Comparison of ENCODE assay signal across 17 cellular contexts in genomic region chr12:113413488-113413939, GRCh38. TPM values are rescaled to one million over a fixed set of nuclear protein-coding genes. Genes with fewer than 3 reads are reported as not detected.
DNase-seq lines count a peak whose midpoint lies in the region; ATAC-seq and TF ChIP-seq lines count a peak whose summit lies in the region.
"Had no signal": no experiment of that assay in that cellular context is flagged by ENCODE, and none has a peak within 500 bp of the region (broad histone marks: within the 10 kb centered on the region; RNA-seq: fewer than 3 reads in every experiment).

No MANE protein-coding gene starts in this region.

- no TSS peak for BruUV-seq in A673 (replicated peaks; lab: Mats Ljungman, UMichigan)

- no peaks in the 10 kb centered on the region for H3K9me3 ChIP-seq in A673 (ENCODE audit: low read depth, low read length, poor library complexity, severe bottlenecking)
- no peaks in the 10 kb centered on the region for H3K9me3 ChIP-seq in right cardiac atrium (ENCODE audit: control insufficient read depth, low read length)
- H3K9me3 ChIP-seq: esophagus squamous epithelium had no signal

- POLR2A ChIA-PET in A673 (lab: Charles Lee; ENCODE audit: low non-redundant PET) = no interaction called here

- H3K36me3 ChIP-seq in A673 (ENCODE audit: insufficient read depth, low read length, poor library complexity, severe bottlenecking) = no peaks in the 10 kb centered on the region
- H3K36me3 ChIP-seq: esophagus squamous epithelium had no signal

- TF ChIP-seq CTCF in A673 (conservative IDR thresholded peaks at IDR 0.05; ENCODE audit: low read depth, low read length) = no peak

- H3K27me3 ChIP-seq in A673 (replicated peaks; ENCODE audit: insufficient read depth, low read depth, low read length, poor library complexity) (no peaks in the 10 kb centered on the region), right cardiac atrium (ENCODE audit: control insufficient read depth, insufficient read depth) (no peaks in the 10 kb centered on the region)

- peak; percentile 59 for DNase-seq in A673 (ENCODE audit: low spot score)
- DNase-seq in Daoy (ENCODE audit: low read depth) = peak; percentile 58
- DNase-seq in RPMI7951 (ENCODE audit: low read depth) = peak; percentile 27
- peak; percentile 57 to 70 (median 69) for DNase-seq in right cardiac atrium
- no peak for DNase-seq in NCI-H187 (lab: John Stamatoyannopoulos, UW)
- no peak for DNase-seq in NCI-H1694 treated with DMSO at 0.1 percent for 48 hours (lab: John Stamatoyannopoulos, UW)
- DNase-seq in NCI-H187 treated with DMSO at 0.1 percent for 48 hours (lab: John Stamatoyannopoulos, UW) = no peak
- DNase-seq: activated CD4-positive, alpha-beta T cell treated with anti-CD3 and anti-CD28 coated beads for 48 hours; activated gamma-delta T cell treated with Interleukin-2 at 50 U/mL for 16 hours; caudate nucleus; CD4-positive, CD25-positive, alpha-beta regulatory T cell; esophagus squamous epithelium; KBM-7; NCI-H510A treated with DMSO at 0.1 percent for 48 hours had no signal

- H3K27ac ChIP-seq in A673 (ENCODE audit: low read depth, low read length, poor library complexity, severe bottlenecking) = no peak overlapping the region
- no peak overlapping the region for H3K27ac ChIP-seq in right cardiac atrium (ENCODE audit: low read length)
- H3K27ac ChIP-seq: esophagus squamous epithelium had no signal

- CTCF ChIA-PET in A673 (lab: Charles Lee) = interaction anchor here (0.7 to 1.2 kb wide), 2 partner anchors 12 to 881 kb away, joined by 5 to 7 read pairs; no protein-coding TSS in a partner anchor

- H3K4me1 ChIP-seq in A673 (ENCODE audit: insufficient read depth, low read length, poor library complexity, severe bottlenecking) (no peaks in the 10 kb centered on the region), right cardiac atrium (ENCODE audit: control insufficient read depth, insufficient read depth, low read length) (no peaks in the 10 kb centered on the region)
- H3K4me1 ChIP-seq: esophagus squamous epithelium had no signal

- WGBS in right cardiac atrium = 53% methylated on average over 11 of the region's 11 CpGs

- intact Hi-C loops in A673 (cut with micrococcal nuclease; ENCODE audit: unreplicated experiment) = no loop called here
- intact Hi-C loops in right cardiac atrium (cut with DNase I) = no loop called here

- H3K4me3 ChIP-seq in A673 (ENCODE audit: low read depth, low read length, poor library complexity, severe bottlenecking) = no peak overlapping the region
- H3K4me3 ChIP-seq in right cardiac atrium (ENCODE audit: low read length) = no peak overlapping the region
- H3K4me3 ChIP-seq: esophagus squamous epithelium had no signal

- ATAC-seq in right cardiac atrium = peak; percentile 51 to 73
- ATAC-seq in HG02981 (IDR thresholded peaks at IDR 0.05; ENCODE audit: unreplicated experiment) = no peak

RNA-seq across cellular contexts. Expression of gene SDSL, which starts 8.7 kb away (rescaled TPM):
- 0.37 and 1.2 TPM in 2 replicates for total RNA-seq in A673 (2021)
- total RNA-seq in Daoy (2014; rRNA removed; shearing (Covaris generic)) = 41.7 and 42.8 TPM in 2 replicates
- 5.5 and 5.6 TPM in 2 replicates for total RNA-seq in RPMI7951 (2014; rRNA removed; shearing (Covaris generic))
- 1 to 10 TPM; 4.2 to 9.5 (median 5.7) TPM for total RNA-seq in right cardiac atrium
- polyA plus RNA-seq in right cardiac atrium = 8.0 TPM
- total RNA-seq: CD4-positive, CD25-positive, alpha-beta regulatory T cell had no signal

RNA-seq across cellular contexts. Expression of gene SDS, which starts 9.8 kb away (rescaled TPM):
- total RNA-seq in A673 (2021) = not detected in 2 replicates
- not detected in 2 replicates for total RNA-seq in Daoy (2014; rRNA removed; shearing (Covaris generic))
- not detected in 2 replicates for total RNA-seq in RPMI7951 (2014; rRNA removed; shearing (Covaris generic))
- under 1 TPM in 3 of 4 donors, not detected in 1; 0.26 to 0.58 (median 0.34) TPM for total RNA-seq in right cardiac atrium
- polyA plus RNA-seq in right cardiac atrium = 0.52 TPM
- total RNA-seq: CD4-positive, CD25-positive, alpha-beta regulatory T cell; kidney epithelial cell; neural crest cell had no signal
- polyA plus RNA-seq: CD4-positive, CD25-positive, alpha-beta regulatory T cell had no signal

RNA-seq across cellular contexts. Expression of gene PLBD2, which starts 55.1 kb away (rescaled TPM):
- total RNA-seq in A673 (2021) (36.4 and 36.8 TPM in 2 replicates), right cardiac atrium (10 to 100 TPM; 48.4 to 54.3 (median 51.4) TPM)
- total RNA-seq in Daoy (2014; rRNA removed; shearing (Covaris generic)) = 6.1 and 22.2 TPM in 2 replicates
- total RNA-seq in RPMI7951 (2014; rRNA removed; shearing (Covaris generic)) = 14.6 and 17.1 TPM in 2 replicates
- 33.7 TPM for polyA plus RNA-seq in right cardiac atrium

RNA-seq across cellular contexts. Expression of gene LHX5, which starts 58.2 kb away (rescaled TPM):
- total RNA-seq in A673 (2021) = not detected in 2 replicates
- 0.09 and 0.46 TPM in 2 replicates for total RNA-seq in Daoy (2014; rRNA removed; shearing (Covaris generic))
- 0.12 TPM in 1 of 2 replicates, not detected in the other for total RNA-seq in RPMI7951 (2014; rRNA removed; shearing (Covaris generic))
- not detected for total RNA-seq in right cardiac atrium
- polyA plus RNA-seq in right cardiac atrium = not detected
- total RNA-seq: CD4-positive, CD25-positive, alpha-beta regulatory T cell; esophagus squamous epithelium had no signal
- polyA plus RNA-seq: CD4-positive, CD25-positive, alpha-beta regulatory T cell had no signal

Comparison
In these comparisons a context has a peak if more than half of its experiments do, and no peak if none do; other contexts are left out.
1. DNase-seq: peak in A673 (single experiment), Daoy (single experiment), RPMI7951 (single experiment) and right cardiac atrium (3 of 3); none in NCI-H187 (0 of 2), NCI-H1694 treated with DMSO at 0.1 percent for 48 hours (single experiment) and NCI-H187 treated with DMSO at 0.1 percent for 48 hours (single experiment).